8 cellular contexts compared by ENCODE assay signal in genomic region chr19:35628264-35628564, GRCh38. TPM values are rescaled to one million over a fixed set of nuclear protein-coding genes. Genes with fewer than 3 reads are reported as not detected.
DNase-seq lines count a peak whose midpoint lies in the region; ATAC-seq and TF ChIP-seq lines count a peak whose summit lies in the region.

No MANE protein-coding gene starts in this region.

- POLR2A ChIA-PET in activated CD8-positive, alpha-beta T cell treated with anti-CD3 and anti-CD28 coated beads for 36 hours (lab: Charles Lee) = interaction anchor here (1.0 to 1.2 kb wide), 3 partner anchors 15 to 37 kb away, joined by 3 read pairs; no protein-coding TSS in a partner anchor

- no peaks in the 10 kb centered on the region for H3K4me1 ChIP-seq in iPS-15b (ENCODE audit: control insufficient read depth, insufficient read depth, low read length)

- peak; percentile 26 for ATAC-seq in activated CD8-positive, alpha-beta T cell treated with anti-CD3 and anti-CD28 coated beads for 36 hours
- peak; percentile 17 for ATAC-seq in stimulated activated naive CD8-positive, alpha-beta T cell treated with anti-CD3 and anti-CD28 coated beads, Interleukin-15, Interleukin-2, amounts not matched to agents 100 U/mL and 50 U/mL, for 24 hours

- H3K4me1 Mint-ChIP-seq in activated CD8-positive, alpha-beta T cell treated with anti-CD3 and anti-CD28 coated beads for 36 hours (ENCODE audit: low read depth) = peaks cover 16% of the 10 kb centered on the region

- H3K9ac ChIP-seq in iPS-15b (ENCODE audit: low read depth, low read length) = peak overlapping the region; percentile 70

- H3K27me3 ChIP-seq in H7 (ENCODE audit: control insufficient read depth, insufficient read depth, low read length) = no peaks in the 10 kb centered on the region
- no peaks in the 10 kb centered on the region for H3K27me3 ChIP-seq in iPS-15b (ENCODE audit: control insufficient read depth, insufficient read depth, low read length)

- DNase-seq in H7 (no peak), iPS-NIHi11 (ENCODE audit: low spot score) (no peak), NCI-H1417 (lab: John Stamatoyannopoulos, UW) (no peak), NCI-H2196 treated with DMSO at 0.1 percent for 48 hours (lab: John Stamatoyannopoulos, UW; ENCODE audit: unreplicated experiment) (no peak)
- no peak for DNase-seq in activated CD8-positive, alpha-beta T cell treated with anti-CD3 and anti-CD28 coated beads for 36 hours
- DNase-seq in stimulated activated naive CD8-positive, alpha-beta T cell treated with anti-CD3 and anti-CD28 coated beads, Interleukin-15, Interleukin-2, amounts not matched to agents 100 U/mL and 50 U/mL, for 24 hours = no peak
- no peak for DNase-seq in effector CD4-positive, alpha-beta T cell

- H3K9me3 Mint-ChIP-seq in activated CD8-positive, alpha-beta T cell treated with anti-CD3 and anti-CD28 coated beads for 36 hours = no peaks in the 10 kb centered on the region

- H3K36me3 Mint-ChIP-seq in activated CD8-positive, alpha-beta T cell treated with anti-CD3 and anti-CD28 coated beads for 36 hours (ENCODE audit: low read depth) = peaks cover 32% of the 10 kb centered on the region

- H3K4me3 ChIP-seq in H7 (ENCODE audit: insufficient read depth, low read depth, low read length) (peak overlapping the region; percentile 88), iPS-15b (ENCODE audit: low read depth, low read length) (peak overlapping the region; percentile 80)

- H3K9me3 ChIP-seq in iPS-15b (ENCODE audit: control insufficient read depth, insufficient read depth, low read length) = no peaks in the 10 kb centered on the region

- peak overlapping the region; percentile 88 for H3K4me3 Mint-ChIP-seq in activated CD8-positive, alpha-beta T cell treated with anti-CD3 and anti-CD28 coated beads for 36 hours

- intact Hi-C loops in activated CD8-positive, alpha-beta T cell treated with anti-CD3 and anti-CD28 coated beads for 36 hours (cut with micrococcal nuclease) = no loop called here

- H3K36me3 ChIP-seq in H7 (replicated peaks; ENCODE audit: control insufficient read depth, insufficient read depth, low read length) (peaks cover 21% of the 10 kb centered on the region), iPS-15b (ENCODE audit: control insufficient read depth, insufficient read depth, low read length) (peaks cover 25% of the 10 kb centered on the region)

- CTCF ChIA-PET in activated CD8-positive, alpha-beta T cell treated with anti-CD3 and anti-CD28 coated beads for 36 hours (lab: Charles Lee) = no interaction called here

- no peaks in the 10 kb centered on the region for H3K27me3 Mint-ChIP-seq in activated CD8-positive, alpha-beta T cell treated with anti-CD3 and anti-CD28 coated beads for 36 hours

- no peak for TF ChIP-seq CTCF in activated CD8-positive, alpha-beta T cell treated with anti-CD3 and anti-CD28 coated beads for 36 hours (IDR thresholded peaks at IDR 0.05)

- peak overlapping the region; percentile 89 for H3K27ac Mint-ChIP-seq in activated CD8-positive, alpha-beta T cell treated with anti-CD3 and anti-CD28 coated beads for 36 hours

RNA-seq across cellular contexts. Expression of gene RBM42, which starts 0.6 kb away (rescaled TPM):
- 75.0 and 81.4 TPM in 2 replicates for total RNA-seq in H7 (2014; rRNA removed; shearing (Covaris generic))
- total RNA-seq in activated CD8-positive, alpha-beta T cell treated with anti-CD3 and anti-CD28 coated beads for 36 hours = 10 to 100 TPM; 82.9 to 95.2 TPM

RNA-seq across cellular contexts. Expression of gene ETV2, which starts 13.3 kb away (rescaled TPM):
- 0.35 and 0.81 TPM in 2 replicates for total RNA-seq in H7 (2014; rRNA removed; shearing (Covaris generic))
- 1 to 10 TPM; 1.2 to 1.4 TPM for total RNA-seq in activated CD8-positive, alpha-beta T cell treated with anti-CD3 and anti-CD28 coated beads for 36 hours

RNA-seq across cellular contexts. Expression of gene HAUS5, which starts 15.7 kb away (rescaled TPM):
- total RNA-seq in H7 (2014; rRNA removed; shearing (Covaris generic)) = 25.6 and 27.4 TPM in 2 replicates
- 10 to 100 TPM; 38.3 to 40.0 TPM for total RNA-seq in activated CD8-positive, alpha-beta T cell treated with anti-CD3 and anti-CD28 coated beads for 36 hours

RNA-seq across cellular contexts. Expression of gene COX6B1, which starts 19.9 kb away (rescaled TPM):
- 500 and 605 TPM in 2 replicates for total RNA-seq in H7 (2014; rRNA removed; shearing (Covaris generic))
- total RNA-seq in activated CD8-positive, alpha-beta T cell treated with anti-CD3 and anti-CD28 coated beads for 36 hours = 100 to 1,000 TPM; 432 to 437 TPM

RNA-seq across cellular contexts. Expression of gene UPK1A, which starts 38.1 kb away (rescaled TPM):
- total RNA-seq in H7 (2014; rRNA removed; shearing (Covaris generic)) = 0.14 and 0.74 TPM in 2 replicates
- 1 to 10 TPM; 1.8 to 2.2 TPM for total RNA-seq in activated CD8-positive, alpha-beta T cell treated with anti-CD3 and anti-CD28 coated beads for 36 hours
